Comparison of ENCODE assay signal across 23 cellular contexts in genomic region chr1:60861949-60862346, GRCh38.
"Had no signal": no experiment of that assay in that cellular context is flagged by ENCODE, and none has a peak within 500 bp of the region (broad histone marks: within the 10 kb centered on the region; RNA-seq: fewer than 3 reads in every experiment).

No MANE protein-coding gene starts in this region.

- FAIRE-seq: TTC549 had no signal

- H3K4me1 ChIP-seq: ascending aorta, SJSA1 had no signal

- H3K4me3 ChIP-seq: ascending aorta, Peyer's patch, SJSA1 had no signal

- H3K9ac ChIP-seq: KMS-11, SK-N-SH had no signal

- DNase-seq: activated CD4-positive, alpha-beta T cell treated with anti-CD3 and anti-CD28 coated beads for 36 hours; activated CD4-positive, alpha-beta T cell treated with anti-CD3 and anti-CD28 coated beads, Interleukin-2, amount 10 ng/mL, durations not matched to agents 7 days and 5 days; activated CD4-positive, alpha-beta T cell treated with anti-CD3 and anti-CD28 coated beads, Interleukin-2, amount 50 U/mL, for 48 hours; activated CD8-positive, alpha-beta T cell treated with anti-CD3 and anti-CD28 coated beads, Interleukin-2, amount 10 ng/mL, durations not matched to agents 7 days and 5 days; activated gamma-delta T cell; activated naive CD4-positive, alpha-beta T cell treated with Interleukin-2 at 50 U/mL for 16 hours; activated naive CD8-positive, alpha-beta T cell treated with anti-CD3 and anti-CD28 coated beads, Interleukin-2, amount 10 ng/mL, durations not matched to agents 7 days and 5 days; activated T-cell treated with anti-CD3 and anti-CD28 coated beads, Interleukin-2, amount 50 U/mL, for 24 hours; NCI-H1092 treated with DMSO at 0.1 percent for 48 hours; NCI-H1436; NCI-H1694; NCI-H2171 treated with DMSO at 0.1 percent for 48 hours; NCI-H2227 treated with DMSO at 0.1 percent for 48 hours; PC-3; Peyer's patch; RPMI8226; SHP77 treated with DMSO at 0.1 percent for 48 hours; SK-N-SH had no signal

- ATAC-seq: activated CD4-positive, alpha-beta T cell treated with anti-CD3 and anti-CD28 coated beads for 36 hours; activated CD4-positive, CD25-positive, alpha-beta regulatory T cell treated with anti-CD3 and anti-CD28 coated beads, Interleukin-2, amount 50 U/mL, for 24 hours; activated CD8-positive, alpha-beta T cell treated with anti-CD3 and anti-CD28 coated beads, Interleukin-2, amount 10 ng/mL, durations not matched to agents 7 days and 5 days; PC-3 had no signal

- H3K36me3 ChIP-seq: ascending aorta, Peyer's patch, SJSA1 had no signal

- H3K9me3 ChIP-seq: ascending aorta, Peyer's patch, SJSA1, SK-N-SH had no signal

- H3K27ac ChIP-seq: ascending aorta, KMS-11, Peyer's patch, SJSA1 had no signal

- H3K4me2 ChIP-seq: KMS-11, SK-N-SH had no signal

- H3K27me3 ChIP-seq: ascending aorta, Peyer's patch, SJSA1 had no signal
